11 cellular contexts compared by ENCODE assay signal in the genomic region with DNA sequence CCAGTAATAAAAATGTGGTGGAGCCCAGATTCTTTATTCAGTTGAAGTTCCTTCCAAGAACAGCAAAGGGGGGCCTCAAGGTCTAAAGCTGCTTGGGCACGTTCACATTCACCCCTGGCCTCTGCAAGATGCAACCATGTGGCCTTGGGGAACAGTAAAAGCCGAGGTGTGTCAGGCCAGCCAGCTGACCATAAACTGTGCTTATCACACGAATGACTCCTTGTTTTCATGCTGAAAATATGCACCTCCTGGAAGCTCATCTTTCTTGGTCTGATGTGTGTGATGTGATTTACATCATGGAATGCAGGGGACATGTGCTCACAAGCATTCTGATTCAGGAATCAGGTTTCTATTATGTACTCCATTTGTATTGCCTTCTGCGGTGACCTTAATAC.
DNase-seq lines count a peak whose midpoint lies in the region; ATAC-seq and TF ChIP-seq lines count a peak whose summit lies in the region.
"Had no signal": no experiment of that assay in that cellular context is flagged by ENCODE, and none has a peak within 500 bp of the region (broad histone marks: within the 10 kb centered on the region; RNA-seq: fewer than 3 reads in every experiment).

No MANE protein-coding gene starts in this region.

- ATAC-seq in GM18505 (IDR thresholded peaks at IDR 0.05; ENCODE audit: unreplicated experiment) (no peak), natural killer cell (no peak), left lung (no peak)
- ATAC-seq: GM23338 had no signal

- H3K9me3 Mint-ChIP-seq in natural killer cell = peaks cover 0 to 2% of the 10 kb centered on the region in 2 donors
- H3K9me3 Mint-ChIP-seq in Calu3 (ENCODE audit: low read depth, unreplicated experiment) = no peaks in the 10 kb centered on the region
- H3K9me3 Mint-ChIP-seq: GM23338 had no signal

- H3K4me3 Mint-ChIP-seq in natural killer cell (no peak overlapping the region), Calu3 (ENCODE audit: low read depth, unreplicated experiment) (no peak overlapping the region)
- H3K4me3 Mint-ChIP-seq: GM23338 had no signal

- intact Hi-C loops in natural killer cell (cut with micrococcal nuclease) (no loop called here), Calu3 (cut with micrococcal nuclease; ENCODE audit: unreplicated experiment) (no loop called here), left lung (cut with DNase I) (no loop called here)

- H3K27ac ChIP-seq in RWPE1 (peak overlapping the region; percentile 94), skin epidermis (peak overlapping the region in 19 of 21 experiments; percentile 4 to 82 (median 59)), left lung (no peak overlapping the region)

- no peaks in the 10 kb centered on the region for H3K9me3 ChIP-seq in left lung

- CTCF ChIA-PET in RWPE1 (lab: Yijun Ruan, JAX) (interaction anchor here (1.0 to 2.3 kb wide), 2 partner anchors 187 to 214 kb away, joined by 3 to 8 read pairs; no protein-coding TSS in a partner anchor), Calu3 (lab: Charles Lee) (interaction anchor here (0.5 to 1.1 kb wide), 2 partner anchors 45 to 264 kb away, joined by 3 to 4 read pairs; no protein-coding TSS in a partner anchor)

- peak; percentile 88 for DNase-seq in RWPE1 (ENCODE audit: low spot score)
- DNase-seq in fibroblast of pulmonary artery (ENCODE audit: low read depth) = peak; percentile 78
- no peak for DNase-seq in activated CD4-positive, CD25-positive, alpha-beta regulatory T cell (lab: John Stamatoyannopoulos, UW)
- DNase-seq in natural killer cell = no peak
- DNase-seq in Calu3 = no peak
- no peak for DNase-seq in left lung
- DNase-seq: KG1, midbrain had no signal

- BruUV-seq in Calu3 (replicated peaks; lab: Mats Ljungman, UMichigan) = no TSS peak

- H3K27me3 ChIP-seq in left lung = no peaks in the 10 kb centered on the region

- H3K4me1 ChIP-seq in left lung = peaks cover 3 to 51% of the 10 kb centered on the region in 2 donors

- no peaks in the 10 kb centered on the region for H3K36me3 ChIP-seq in left lung

- H3K36me3 Mint-ChIP-seq in natural killer cell = no peaks in the 10 kb centered on the region
- H3K36me3 Mint-ChIP-seq in Calu3 (ENCODE audit: insufficient read depth, unreplicated experiment) = peaks cover 6% of the 10 kb centered on the region

- H3K4me3 ChIP-seq in fibroblast of pulmonary artery (replicated peaks; ENCODE audit: low read depth, low read length) (no peak overlapping the region), skin epidermis (no peak overlapping the region), left lung (no peak overlapping the region)
- H3K4me3 ChIP-seq: GM23338 had no signal

- no peak for TF ChIP-seq CTCF in RWPE1 (conservative IDR thresholded peaks at IDR 0.05; ENCODE audit: low read depth)
- no peak for TF ChIP-seq CTCF in fibroblast of pulmonary artery (IDR thresholded peaks at IDR 0.05; ENCODE audit: low read length, missing control alignments)
- TF ChIP-seq CTCF in natural killer cell (IDR thresholded peaks at IDR 0.05) = no peak
- no peak for TF ChIP-seq CTCF in Calu3 (IDR thresholded peaks at IDR 0.05; ENCODE audit: unreplicated experiment)
- no peak for TF ChIP-seq CTCF in left lung (IDR thresholded peaks at IDR 0.05)

- H3K27me3 Mint-ChIP-seq in natural killer cell (ENCODE audit: low read depth in 2 of 2) (no peaks in the 10 kb centered on the region), Calu3 (ENCODE audit: unreplicated experiment) (no peaks in the 10 kb centered on the region)

- POLR2A ChIA-PET in RWPE1 (lab: Yijun Ruan, JAX; ENCODE audit: low non-redundant PET) = no interaction called here

- H3K27ac Mint-ChIP-seq in natural killer cell (no peak overlapping the region), Calu3 (ENCODE audit: unreplicated experiment) (no peak overlapping the region)
- H3K27ac Mint-ChIP-seq: GM23338 had no signal

- H3K4me1 Mint-ChIP-seq in natural killer cell (no peaks in the 10 kb centered on the region), Calu3 (ENCODE audit: low read depth, unreplicated experiment) (peaks cover 48% of the 10 kb centered on the region)

- TF ChIP-seq POLR2A in GM18505 (IDR thresholded peaks at IDR 0.05; ENCODE audit: borderline replicate concordance, extremely low read depth, insufficient read depth, insufficient read length) = peak; percentile 39

Comparison
In these comparisons a context has a peak if more than half of its experiments do, and no peak if none do; other contexts are left out.
1. DNase-seq: peak in RWPE1 (single experiment) and fibroblast of pulmonary artery (single experiment); none in activated CD4-positive, CD25-positive, alpha-beta regulatory T cell (0 of 4), natural killer cell (single experiment), Calu3 (single experiment) and left lung (0 of 2).
2. H3K27ac ChIP-seq: peak in RWPE1 (single experiment) and skin epidermis (19 of 21); none in left lung (0 of 2).